Comparison of ENCODE assay signal across 1 cellular context in the genomic region with DNA sequence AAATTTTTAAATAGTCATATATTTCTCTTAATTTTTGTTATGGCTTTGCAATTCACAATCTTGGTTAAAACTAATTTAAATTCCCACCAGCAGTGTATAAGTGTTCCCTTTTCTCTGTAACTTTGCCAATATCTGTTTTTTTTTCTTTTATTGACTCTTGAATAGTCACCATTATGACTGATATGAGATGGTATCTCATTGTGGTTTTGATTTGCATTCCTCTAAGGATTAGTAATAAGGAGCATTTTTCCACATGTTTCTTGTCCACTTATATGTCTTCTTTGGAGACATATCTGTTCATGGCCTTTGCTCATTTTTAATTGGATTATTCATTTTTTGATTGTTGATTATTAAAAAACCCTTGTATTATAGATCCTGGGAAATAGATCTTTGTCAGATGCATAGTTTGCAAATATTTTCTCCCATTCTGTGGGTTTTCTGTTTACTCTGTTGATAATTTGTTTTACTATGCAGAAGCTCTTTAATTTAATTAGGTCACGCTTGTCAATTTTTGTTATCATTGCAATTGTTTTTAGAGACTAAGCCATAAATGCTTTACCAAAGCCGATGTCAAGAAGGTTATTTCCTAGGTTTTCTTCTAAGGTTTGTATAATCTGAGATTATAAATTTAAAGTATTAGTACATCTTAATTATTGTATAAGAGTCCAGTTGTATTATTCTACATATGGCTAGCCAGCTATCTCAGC.
TF ChIP-seq lines count a peak whose summit lies in the region.

No MANE protein-coding gene starts in this region.

TF ChIP-seq in A549, 52 proteins besides CTCF, POLR2A, EP300 and RAD21 (continued from another document):
- TF ChIP-seq HMGXB4 (CRISPR knock-in tag; IDR thresholded peaks at IDR 0.05; ENCODE audit: borderline replicate concordance) = no peak
- TF ChIP-seq MYC (IDR thresholded peaks at IDR 0.05; ENCODE audit: borderline replicate concordance, low read length) = no peak
- TF ChIP-seq CHD2 (IDR thresholded peaks at IDR 0.05; ENCODE audit: low read length, partially characterized antibody) = no peak
- TF ChIP-seq BHLHE40 (IDR thresholded peaks at IDR 0.05; ENCODE audit: low read depth, low read length) = no peak
- peak; percentile 33; the same call in 1 of the 2 replicates for TF ChIP-seq MAX (IDR thresholded peaks at IDR 0.05)
- no peak for TF ChIP-seq EHF (CRISPR knock-in tag; IDR thresholded peaks at IDR 0.05)
- TF ChIP-seq RFX5 (IDR thresholded peaks at IDR 0.05) = no peak
- TF ChIP-seq ZSCAN20 (CRISPR knock-in tag; IDR thresholded peaks at IDR 0.05) = no peak
- no peak for TF ChIP-seq ESRRA (IDR thresholded peaks at IDR 0.05; ENCODE audit: borderline replicate concordance, low read length)
- TF ChIP-seq MAZ (IDR thresholded peaks at IDR 0.05; ENCODE audit: borderline replicate concordance, low read depth, low read length) = no peak
- peak; percentile 86; the same call in 1 of the 2 replicates for TF ChIP-seq GATA3 (IDR thresholded peaks at IDR 0.05; ENCODE audit: borderline replicate concordance)
- TF ChIP-seq, protein P1, sequence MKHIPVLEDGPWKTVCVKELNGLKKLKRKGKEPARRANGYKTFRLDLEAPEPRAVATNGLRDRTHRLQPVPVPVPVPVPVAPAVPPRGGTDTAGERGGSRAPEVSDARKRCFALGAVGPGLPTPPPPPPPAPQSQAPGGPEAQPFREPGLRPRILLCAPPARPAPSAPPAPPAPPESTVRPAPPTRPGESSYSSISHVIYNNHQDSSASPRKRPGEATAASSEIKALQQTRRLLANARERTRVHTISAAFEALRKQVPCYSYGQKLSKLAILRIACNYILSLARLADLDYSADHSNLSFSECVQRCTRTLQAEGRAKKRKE (CRISPR knock-in tag; IDR thresholded peaks at IDR 0.05; ENCODE audit: low read depth) = no peak
- TF ChIP-seq CBX2 (IDR thresholded peaks at IDR 0.05; ENCODE audit: borderline replicate concordance, low read depth) = no peak
